ENCODE assay signal across 1 cellular context in genomic region chr22:23262474-23263332, GRCh38.
TF ChIP-seq lines count a peak whose summit lies in the region.

No MANE protein-coding gene starts in this region.

TF ChIP-seq in H1, 55 proteins besides CTCF, POLR2A, EP300 and RAD21:
- TF ChIP-seq JUN (IDR thresholded peaks at IDR 0.05; ENCODE audit: low read depth, low read length): no peak
- no peak for TF ChIP-seq SRF (IDR thresholded peaks at IDR 0.05; ENCODE audit: low read depth, low read length)
- TF ChIP-seq SIN3A (conservative IDR thresholded peaks at IDR 0.05 in 1 of 2, IDR thresholded peaks at IDR 0.05 in 1 of 2; ENCODE audit: low read depth in 1 of 2, low read length in 2 of 2): no peak
- TF ChIP-seq CREB1 (IDR thresholded peaks at IDR 0.05): no peak
- no peak for TF ChIP-seq SP1 (IDR thresholded peaks at IDR 0.05; ENCODE audit: low read depth, low read length)
- TF ChIP-seq, protein P1, sequence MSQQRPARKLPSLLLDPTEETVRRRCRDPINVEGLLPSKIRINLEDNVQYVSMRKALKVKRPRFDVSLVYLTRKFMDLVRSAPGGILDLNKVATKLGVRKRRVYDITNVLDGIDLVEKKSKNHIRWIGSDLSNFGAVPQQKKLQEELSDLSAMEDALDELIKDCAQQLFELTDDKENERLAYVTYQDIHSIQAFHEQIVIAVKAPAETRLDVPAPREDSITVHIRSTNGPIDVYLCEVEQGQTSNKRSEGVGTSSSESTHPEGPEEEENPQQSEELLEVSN (IDR thresholded peaks at IDR 0.05): no peak
- TF ChIP-seq FOSL1 (IDR thresholded peaks at IDR 0.05; ENCODE audit: insufficient read depth, low read depth, low read length): no peak
- no peak for TF ChIP-seq HDAC6 (IDR thresholded peaks at IDR 0.05; ENCODE audit: low read depth, low read length)
- TF ChIP-seq EZH2 (IDR thresholded peaks at IDR 0.05; ENCODE audit: low read depth, low read length, severe bottlenecking): no peak
- no peak for TF ChIP-seq GABPA (IDR thresholded peaks at IDR 0.05; ENCODE audit: borderline replicate concordance, insufficient read depth, low read length)
- no peak for TF ChIP-seq RXRA (IDR thresholded peaks at IDR 0.05; ENCODE audit: insufficient read depth, low read depth, low read length)
- no peak for TF ChIP-seq SP2 (IDR thresholded peaks at IDR 0.05; ENCODE audit: low read length)
- no peak for TF ChIP-seq SIX5 (IDR thresholded peaks at IDR 0.05; ENCODE audit: low read depth, low read length)
- TF ChIP-seq RNF2 (IDR thresholded peaks at IDR 0.05; ENCODE audit: borderline replicate concordance, low read depth, low read length, missing control alignments, poor library complexity, severe bottlenecking): no peak
